In genomic region chr6:112251170-112251945, GRCh38 we compare ENCODE assay signal across 12 cellular contexts. TPM values are rescaled to one million over a fixed set of nuclear protein-coding genes. Genes with fewer than 3 reads are reported as not detected.
DNase-seq lines count a peak whose midpoint lies in the region; ATAC-seq and TF ChIP-seq lines count a peak whose summit lies in the region.
"Had no signal": no experiment of that assay in that cellular context is flagged by ENCODE, and none has a peak within 500 bp of the region (broad histone marks: within the 10 kb centered on the region; RNA-seq: fewer than 3 reads in every experiment).

No MANE protein-coding gene starts in this region.

- H3K4me1 ChIP-seq in Peyer's patch: peaks cover 0 to 7% (median 0%) of the 10 kb centered on the region in 4 donors
- H3K4me1 ChIP-seq in muscle layer of duodenum (ENCODE audit: control insufficient read depth in 1 of 2, insufficient read depth in 2 of 2, low read length in 2 of 2): peaks cover 5 to 38% of the 10 kb centered on the region in 2 donors
- no peaks in the 10 kb centered on the region for H3K4me1 ChIP-seq in uterus

- peak overlapping the region; percentile 36 to 84 (median 50) for H3K27ac ChIP-seq in Peyer's patch
- H3K27ac ChIP-seq in muscle layer of duodenum (ENCODE audit: low read length): peak overlapping the region; percentile 89
- H3K27ac ChIP-seq in uterus: peak overlapping the region; percentile 93 to 98

- H3K4me3 ChIP-seq in Peyer's patch (peak overlapping the region in 2 of 4 donors; percentile 20 to 62), fibroblast of mammary gland (ENCODE audit: control insufficient read depth, low read depth, low read length) (peak overlapping the region; percentile 94), muscle layer of duodenum (ENCODE audit: low read depth in 1 of 2, low read length in 2 of 2) (peak overlapping the region; percentile 83 to 92), uterus (peak overlapping the region; percentile 76 to 84)

- H3K9me3 ChIP-seq in Peyer's patch (no peaks in the 10 kb centered on the region), muscle layer of duodenum (ENCODE audit: control insufficient read depth in 1 of 2, low read length in 2 of 2) (no peaks in the 10 kb centered on the region), uterus (no peaks in the 10 kb centered on the region)

- TF ChIP-seq POLR2A in Peyer's patch (IDR thresholded peaks at IDR 0.05) (no peak), uterus (IDR thresholded peaks at IDR 0.05) (no peak)

- H3K36me3 ChIP-seq in Peyer's patch: no peaks in the 10 kb centered on the region
- no peaks in the 10 kb centered on the region for H3K36me3 ChIP-seq in muscle layer of duodenum (ENCODE audit: control insufficient read depth in 1 of 2, insufficient read depth in 2 of 2, low read length in 2 of 2)
- no peaks in the 10 kb centered on the region for H3K36me3 ChIP-seq in uterus

- ATAC-seq in HG03571 (IDR thresholded peaks at IDR 0.05; ENCODE audit: unreplicated experiment) (no peak), GM19035 (IDR thresholded peaks at IDR 0.05; ENCODE audit: unreplicated experiment) (no peak), HG02981 (IDR thresholded peaks at IDR 0.05; ENCODE audit: unreplicated experiment) (no peak)
- ATAC-seq: naive thymus-derived CD4-positive, alpha-beta T cell had no signal

- DNase-seq in Peyer's patch (peak in 1 of 3 donors; percentile 64), fibroblast of mammary gland (ENCODE audit: low read depth) (peak; percentile 88), uterus (peak; percentile 76 to 84)
- DNase-seq: erythroblast; GF-D8; naive thymus-derived CD4-positive, alpha-beta T cell; NCI-H69; T1000 had no signal

- TF ChIP-seq CTCF in Peyer's patch (IDR thresholded peaks at IDR 0.05) (no peak), fibroblast of mammary gland (conservative IDR thresholded peaks at IDR 0.05; ENCODE audit: control insufficient read depth, insufficient read depth, low read depth, low read length) (no peak), uterus (IDR thresholded peaks at IDR 0.05) (no peak)

- H3K27me3 ChIP-seq in Peyer's patch: no peaks in the 10 kb centered on the region
- no peaks in the 10 kb centered on the region for H3K27me3 ChIP-seq in muscle layer of duodenum (ENCODE audit: low read depth, low read length)
- no peaks in the 10 kb centered on the region for H3K27me3 ChIP-seq in uterus

- intact Hi-C loops in uterus (cut with DNase I; ENCODE audit: low total_unique reads): no loop called here

RNA-seq across cellular contexts. Expression of gene LAMA4, which starts 3.0 kb away (rescaled TPM):
- total RNA-seq in Peyer's patch: 10 to 100 TPM in 3 of 4 donors, 1 to 10 TPM in 1; 10.0 to 99.0 (median 28.9) TPM
- total RNA-seq in uterus: 100 to 1,000 TPM; 107 to 329 (median 271) TPM
- total RNA-seq: naive thymus-derived CD4-positive, alpha-beta T cell had no signal
